In the genomic region with DNA sequence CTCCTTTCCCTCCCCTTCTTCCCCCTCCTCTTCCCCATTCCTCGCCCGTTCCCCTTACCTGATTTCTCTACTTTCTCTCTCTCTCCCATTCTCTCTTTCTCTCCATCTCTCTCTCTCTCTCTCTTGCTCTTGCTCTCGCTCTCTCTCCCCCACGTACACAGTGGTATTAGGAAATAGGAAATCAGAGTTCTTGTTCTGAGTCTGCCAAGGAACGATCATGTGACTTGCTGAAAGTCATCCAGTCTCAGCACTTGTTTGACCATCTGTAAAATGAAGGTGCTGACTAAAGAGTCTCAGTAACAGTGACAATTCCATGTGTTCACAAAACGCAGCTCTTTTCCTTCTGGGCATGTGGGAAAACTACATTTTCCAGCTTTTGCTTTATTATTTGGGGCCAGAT, we compare ENCODE assay signal across 14 cellular contexts.
DNase-seq lines count a peak whose midpoint lies in the region; ATAC-seq, FAIRE-seq and TF ChIP-seq lines count a peak whose summit lies in the region.
"Had no signal": no experiment of that assay in that cellular context is flagged by ENCODE, and none has a peak within 500 bp of the region (broad histone marks: within the 10 kb centered on the region; RNA-seq: fewer than 3 reads in every experiment).

No MANE protein-coding gene starts in this region.

- H2AFZ ChIP-seq in GM23338 (peak overlapping the region; percentile 87; the same call in 1 of the 2 replicates), K562 (ENCODE audit: low read depth, low read length) (no peak overlapping the region)

- DNase-seq in GM23338 (ENCODE audit: low spot score) (no peak), K562 (ENCODE audit: extremely low read depth in 1 of 4, low spot score in 3 of 4) (no peak), heart right ventricle (peak in 1 of 2 donors; percentile 55), skeletal muscle cell (ENCODE audit: low read depth) (peak; percentile 81), ureter (ENCODE audit: low spot score) (no peak)
- DNase-seq: activated T-cell treated with anti-CD3 and anti-CD28 coated beads for 4 hours; effector memory CD4-positive, alpha-beta T cell; GOT3; NCI-H2029 treated with DMSO at 0.1 percent for 48 hours had no signal

- H3K9me2 ChIP-seq in GM23338 (ENCODE audit: insufficient read depth) = no peaks in the 10 kb centered on the region

- H3K79me2 ChIP-seq in GM23338 (replicated peaks; ENCODE audit: insufficient read depth) (no peaks in the 10 kb centered on the region), K562 (ENCODE audit: control insufficient read depth, insufficient read depth, low read length) (no peaks in the 10 kb centered on the region)

- H3K9me3 Mint-ChIP-seq in GM23338 = peaks cover 3% of the 10 kb centered on the region; the same call in 2 of the 3 replicates

- 4% methylated on average over 4 of the region's 6 CpGs for WGBS in K562 (ENCODE audit: insufficient coverage, low coverage, missing lambda C conversion rate)
- WGBS in heart right ventricle, 2 donors = 26 to 42% methylated on average over 6 of the region's 6 CpGs

- no peak overlapping the region for H3K27ac ChIP-seq in GM23338 (ENCODE audit: low read depth)
- H3K27ac ChIP-seq in K562 (ENCODE audit: extremely low read depth, low read depth, low read length) = no peak overlapping the region
- H3K27ac ChIP-seq in heart right ventricle = peak overlapping the region in 6 of 10 donors; percentile 5 to 67 (median 43)
- H3K27ac ChIP-seq: thoracic aorta had no signal

- no peak for TF ChIP-seq RAD21 in K562 (CRISPR knock-in tag; conservative IDR thresholded peaks at IDR 0.05 in 1 of 2, IDR thresholded peaks at IDR 0.05 in 1 of 2)

- H3K27me3 ChIP-seq in GM23338 (ENCODE audit: insufficient read depth) (no peaks in the 10 kb centered on the region), K562 (ENCODE audit: control insufficient read depth in 2 of 2, insufficient read depth in 2 of 2, low read length in 2 of 2) (no peaks in the 10 kb centered on the region), heart right ventricle (no peaks in the 10 kb centered on the region)

- POLR2A ChIA-PET in K562 (lab: Yijun Ruan, JAX) = no interaction called here

- H3K4me2 ChIP-seq in GM23338 (no peak overlapping the region), K562 (ENCODE audit: insufficient read depth, low read length) (no peak overlapping the region)

- no peak for ATAC-seq in GM23338
- ATAC-seq in K562 = no peak
- peak; percentile 72 to 93 (median 83) for ATAC-seq in heart right ventricle
- no peak for ATAC-seq in GM21526 (IDR thresholded peaks at IDR 0.05; ENCODE audit: low FRiP score, unreplicated experiment)
- no peak for ATAC-seq in HG03460 (IDR thresholded peaks at IDR 0.05; ENCODE audit: unreplicated experiment)
- no peak for ATAC-seq in GM21360 (IDR thresholded peaks at IDR 0.05; ENCODE audit: unreplicated experiment)
- ATAC-seq: mucosa of descending colon had no signal

- no TSS peak for BruUV-seq in K562 (replicated peaks; lab: Mats Ljungman, UMichigan)

- H3K36me3 ChIP-seq in GM23338 (ENCODE audit: insufficient read depth) (no peaks in the 10 kb centered on the region), K562 (ENCODE audit: control insufficient read depth, insufficient read depth, low read length) (no peaks in the 10 kb centered on the region), heart right ventricle (no peaks in the 10 kb centered on the region)
- H3K36me3 ChIP-seq: thoracic aorta had no signal

- TF ChIP-seq CTCF in GM23338 (conservative IDR thresholded peaks at IDR 0.05; ENCODE audit: low read depth in 2 of 2) (no peak), K562 (IDR thresholded peaks at IDR 0.05 in 2 of 3, conservative IDR thresholded peaks at IDR 0.05 in 1 of 3; ENCODE audit: insufficient read depth in 2 of 3, low read depth in 1 of 3, low read length in 3 of 3) (no peak), heart right ventricle (IDR thresholded peaks at IDR 0.05) (no peak)

- H3K4me1 Mint-ChIP-seq in GM23338 = no peaks in the 10 kb centered on the region

- H3K9me1 ChIP-seq in K562 (ENCODE audit: control insufficient read depth, insufficient read depth, low read length) = no peaks in the 10 kb centered on the region

- H4K20me1 ChIP-seq in GM23338 (replicated peaks; ENCODE audit: insufficient read depth) (no peaks in the 10 kb centered on the region), K562 (replicated peaks; ENCODE audit: control insufficient read depth, insufficient read depth, low read length) (no peaks in the 10 kb centered on the region)

- no peak overlapping the region for H3K4me3 Mint-ChIP-seq in GM23338

- in situ Hi-C loops in K562 (cut with MboI) = no loop called here

- no peaks in the 10 kb centered on the region for H3K36me3 Mint-ChIP-seq in GM23338 (ENCODE audit: low read depth)

- no peaks in the 10 kb centered on the region for H3F3A ChIP-seq in GM23338 (replicated peaks; ENCODE audit: low read depth)

- FAIRE-seq in K562 (lab: Jason Lieb, UNC) = no peak

- no peak for TF ChIP-seq POLR2A in K562 (conservative IDR thresholded peaks at IDR 0.05)

- H3K4me3 ChIP-seq in GM23338 (no peak overlapping the region), K562 (no peak overlapping the region), heart right ventricle (peak overlapping the region in 4 of 10 donors; percentile 19 to 30 (median 26)), skeletal muscle cell (ENCODE audit: low read depth, low read length) (peak overlapping the region; percentile 20)
- H3K4me3 ChIP-seq: mucosa of descending colon, thoracic aorta had no signal

- no peak overlapping the region for H3K9ac ChIP-seq in K562 (ENCODE audit: insufficient read depth in 1 of 2, low read depth in 2 of 2, low read length in 2 of 2)

- H3K9me3 ChIP-seq in K562 (replicated peaks; ENCODE audit: control insufficient read depth, insufficient read depth, low read depth, low read length) (no peaks in the 10 kb centered on the region), heart right ventricle (peaks cover 0 to 16% (median 0%) of the 10 kb centered on the region in 11 donors)
- H3K9me3 ChIP-seq: mucosa of descending colon, thoracic aorta had no signal

- TF ChIP-seq EP300 in K562 (IDR thresholded peaks at IDR 0.05; ENCODE audit: low read length) = no peak

- no peaks in the 10 kb centered on the region for H3K27me3 Mint-ChIP-seq in GM23338 (ENCODE audit: insufficient read depth, low read depth, poor library complexity)

- no peak overlapping the region for H3K27ac Mint-ChIP-seq in GM23338

- CTCF ChIA-PET in K562 (lab: Yijun Ruan, JAX; ENCODE audit: low intra/inter-chr PET ratio) = no interaction called here

- H3K4me1 ChIP-seq in GM23338 (ENCODE audit: insufficient read depth) (no peaks in the 10 kb centered on the region), K562 (replicated peaks in 1 of 2; ENCODE audit: control insufficient read depth in 2 of 2, insufficient read depth in 2 of 2, low read length in 2 of 2) (no peaks in the 10 kb centered on the region), heart right ventricle (peaks cover 4 to 47% (median 28%) of the 10 kb centered on the region in 9 donors)

- intact Hi-C loops in K562 (cut with micrococcal nuclease) (no loop called here), heart right ventricle (cut with DNase I) (no loop called here)

TF ChIP-seq in GM23338, 12 proteins besides CTCF, POLR2A, EP300 and RAD21:
- TF ChIP-seq POLR2AphosphoS5 (IDR thresholded peaks at IDR 0.05; ENCODE audit: low read depth) = no peak
TF ChIP-seq in GM23338: peak in this region for 0.

TF ChIP-seq in K562, 482 proteins besides CTCF, POLR2A, EP300 and RAD21:
- TF ChIP-seq, protein P1, sequence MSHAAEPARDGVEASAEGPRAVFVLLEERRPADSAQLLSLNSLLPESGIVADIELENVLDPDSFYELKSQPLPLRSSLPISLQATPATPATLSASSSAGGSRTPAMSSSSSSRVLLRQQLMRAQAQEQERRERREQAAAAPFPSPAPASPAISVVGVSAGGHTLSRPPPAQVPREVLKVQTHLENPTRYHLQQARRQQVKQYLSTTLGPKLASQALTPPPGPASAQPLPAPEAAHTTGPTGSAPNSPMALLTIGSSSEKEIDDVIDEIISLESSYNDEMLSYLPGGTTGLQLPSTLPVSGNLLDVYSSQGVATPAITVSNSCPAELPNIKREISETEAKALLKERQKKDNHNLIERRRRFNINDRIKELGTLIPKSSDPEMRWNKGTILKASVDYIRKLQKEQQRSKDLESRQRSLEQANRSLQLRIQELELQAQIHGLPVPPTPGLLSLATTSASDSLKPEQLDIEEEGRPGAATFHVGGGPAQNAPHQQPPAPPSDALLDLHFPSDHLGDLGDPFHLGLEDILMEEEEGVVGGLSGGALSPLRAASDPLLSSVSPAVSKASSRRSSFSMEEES (CRISPR knock-in tag; IDR thresholded peaks at IDR 0.05) = peak; percentile 80
- no peak for TF ChIP-seq GATA2 (CRISPR knock-in tag; IDR thresholded peaks at IDR 0.05)

Comparison
In these comparisons a context has a peak if more than half of its experiments do, and no peak if none do; other contexts are left out.
1. ATAC-seq: peak in heart right ventricle (8 of 8); none in GM23338 (single experiment), K562 (single experiment), GM21526 (single experiment), HG03460 (single experiment) and GM21360 (single experiment).
2. H3K27ac ChIP-seq: peak in heart right ventricle (6 of 10); none in GM23338 (single experiment) and K562 (single experiment).